In the genomic region with DNA sequence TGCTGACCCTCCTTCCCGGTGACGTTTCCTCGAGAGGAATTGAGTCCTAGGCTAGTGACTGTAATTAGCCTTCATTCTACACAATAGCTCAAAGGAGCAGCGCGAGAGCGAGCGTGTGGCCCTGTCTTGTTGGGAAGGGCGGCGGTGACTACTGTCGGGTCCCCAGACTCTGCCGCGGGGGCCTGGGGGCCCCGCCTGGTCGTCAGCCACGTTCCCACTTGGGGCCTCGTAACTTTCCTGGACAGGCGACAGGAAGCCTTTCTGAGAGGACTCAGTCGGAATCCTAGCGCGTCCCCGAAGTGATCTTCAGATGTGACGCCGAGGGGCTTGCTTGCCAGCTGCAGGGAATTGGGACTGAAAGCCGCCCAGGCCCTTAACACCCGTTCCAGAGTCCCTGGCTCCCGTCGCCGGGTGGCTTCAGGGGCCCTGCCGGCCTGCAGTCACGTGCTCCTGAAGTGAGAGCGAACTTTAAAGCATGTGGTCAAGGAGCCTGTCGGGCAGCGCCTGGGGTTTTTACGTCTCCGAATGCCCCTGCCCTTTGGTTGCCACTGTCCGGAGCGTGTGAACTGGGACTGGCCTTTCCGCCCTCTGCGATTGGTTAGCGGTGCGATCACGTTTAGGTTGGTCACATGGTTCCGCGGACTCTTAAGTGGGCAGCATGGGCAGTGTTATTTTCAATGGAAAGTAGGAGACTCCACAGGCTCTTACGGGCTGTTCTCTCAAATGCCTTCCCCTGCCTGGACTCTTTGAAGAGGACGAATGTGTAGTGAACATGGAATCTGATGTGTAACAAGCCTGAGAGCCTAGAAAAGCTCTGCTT, we compare ENCODE assay signal across 8 cellular contexts. TPM values are rescaled to one million over a fixed set of nuclear protein-coding genes. Genes with fewer than 3 reads are reported as not detected.
DNase-seq lines count a peak whose midpoint lies in the region; ATAC-seq and TF ChIP-seq lines count a peak whose summit lies in the region.

No MANE protein-coding gene starts in this region.

- in situ Hi-C loops in GM23248 (cut with MboI): no loop called here

- peak overlapping the region; percentile 90 for H2AFZ ChIP-seq in GM23248

- H3K9ac ChIP-seq in GM23248: peak overlapping the region; percentile 80

- TF ChIP-seq CTCF in GM10266 (IDR thresholded peaks at IDR 0.05; ENCODE audit: control insufficient read depth, insufficient read depth, low read depth, missing control alignments): no peak

- H3K27ac Mint-ChIP-seq in CD4-positive, alpha-beta memory T cell: peak overlapping the region in 1 of 7 donors; percentile 57

- no peaks in the 10 kb centered on the region for H3K9me2 ChIP-seq in GM23248 (ENCODE audit: insufficient read depth)

- H4K20me1 ChIP-seq in GM23248 (ENCODE audit: insufficient read depth): no peaks in the 10 kb centered on the region

- intact Hi-C loops in CD4-positive, alpha-beta memory T cell (cut with micrococcal nuclease): loop anchor here (2.0 kb wide), 1 partner anchor 34 kb away; no protein-coding TSS in a partner anchor

- 13 to 15% methylated on average over 42 to 46 of the region's 46 CpGs for WGBS in GM23248 (ENCODE audit: low coverage in 1 of 2, low lambda C conversion rate in 2 of 2, missing lambda C conversion rate in 2 of 2), 2 experiments

- POLR2A ChIA-PET in CD4-positive, alpha-beta memory T cell (lab: Charles Lee; ENCODE audit: partially characterized antibody): no interaction called here

- ATAC-seq in HG03457 (IDR thresholded peaks at IDR 0.05; ENCODE audit: unreplicated experiment): no peak

- peaks cover 13% of the 10 kb centered on the region; the same call in 1 of the 2 replicates for H3F3A ChIP-seq in GM23248 (ENCODE audit: insufficient read depth)

- peaks cover 0 to 1% (median 0%) of the 10 kb centered on the region in 8 donors for H3K9me3 Mint-ChIP-seq in CD4-positive, alpha-beta memory T cell

- H3K36me3 ChIP-seq in CD4-positive, alpha-beta memory T cell (ENCODE audit: insufficient read depth, low read length): no peaks in the 10 kb centered on the region
- H3K36me3 ChIP-seq in GM23248 (ENCODE audit: low read depth): no peaks in the 10 kb centered on the region

- peaks cover 10 to 29% (median 15%) of the 10 kb centered on the region in 4 donors for H3K4me1 Mint-ChIP-seq in CD4-positive, alpha-beta memory T cell

- H3K4me2 ChIP-seq in GM23248 (ENCODE audit: unreplicated experiment): peak overlapping the region; percentile 85

- peaks cover 54% of the 10 kb centered on the region for H3K79me2 ChIP-seq in GM23248 (ENCODE audit: insufficient read depth)

- no peaks in the 10 kb centered on the region for H3K36me3 Mint-ChIP-seq in CD4-positive, alpha-beta memory T cell

- H3K27ac ChIP-seq in CD4-positive, alpha-beta memory T cell (ENCODE audit: low read depth, low read length): no peak overlapping the region
- peak overlapping the region; percentile 69 for H3K27ac ChIP-seq in GM23248

- CTCF ChIA-PET in CD4-positive, alpha-beta memory T cell (lab: Charles Lee; ENCODE audit: partially characterized antibody): no interaction called here

- peaks cover 13% of the 10 kb centered on the region for H3K27me3 ChIP-seq in CD4-positive, alpha-beta memory T cell (ENCODE audit: insufficient read depth, low read length)
- H3K27me3 ChIP-seq in GM23248 (replicated peaks; ENCODE audit: insufficient read depth): no peaks in the 10 kb centered on the region

- peak in 1 of 5 donors; percentile 4 for DNase-seq in CD4-positive, alpha-beta memory T cell
- DNase-seq in GM23248 (peak; percentile 67), NCI-H82 treated with DMSO at 0.1 percent for 48 hours (lab: John Stamatoyannopoulos, UW; ENCODE audit: unreplicated experiment) (peak; percentile 19), cerebellum (ENCODE audit: low spot score) (peak; percentile 63), islet precursor cell (peak; percentile 86), skeletal muscle cell (ENCODE audit: low read depth) (no peak), GM10266 (ENCODE audit: extremely low spot score) (no peak)

- peaks cover 18% of the 10 kb centered on the region for H3K4me1 ChIP-seq in CD4-positive, alpha-beta memory T cell (ENCODE audit: insufficient read depth, low read length)
- peaks cover 6% of the 10 kb centered on the region; the same call in 1 of the 2 replicates for H3K4me1 ChIP-seq in GM23248 (ENCODE audit: insufficient read depth)

- no peaks in the 10 kb centered on the region for H3K9me3 ChIP-seq in CD4-positive, alpha-beta memory T cell (ENCODE audit: control insufficient read depth in 1 of 2, low read length in 2 of 2)
- no peaks in the 10 kb centered on the region for H3K9me3 ChIP-seq in GM23248 (ENCODE audit: low read depth)

- peaks cover 33 to 34% of the 10 kb centered on the region in 2 donors for H3K27me3 Mint-ChIP-seq in CD4-positive, alpha-beta memory T cell

- H3K4me3 ChIP-seq in CD4-positive, alpha-beta memory T cell (ENCODE audit: low read length in 2 of 2): peak overlapping the region in 1 of 2 donors; percentile 15
- H3K4me3 ChIP-seq in GM23248 (peak overlapping the region; percentile 83), skeletal muscle cell (ENCODE audit: low read depth, low read length) (peak overlapping the region; percentile 80)

- H3K4me3 Mint-ChIP-seq in CD4-positive, alpha-beta memory T cell: peak overlapping the region; percentile 77 to 88 (median 82)

RNA-seq across cellular contexts. Expression of a gene that starts 1.7 kb away (rescaled TPM):
- total RNA-seq in CD4-positive, alpha-beta memory T cell: under 1 TPM; 0.38 to 0.50 TPM
- polyA plus RNA-seq in CD4-positive, alpha-beta memory T cell: under 1 TPM; 0.07 to 0.14 TPM
- total RNA-seq in GM23248 (2014; rRNA removed; shearing (Covaris generic)): 28.7 and 29.2 TPM in 2 replicates
- 14.1 and 15.1 TPM in 2 replicates for polyA plus RNA-seq in GM23248 (2016; fragmentation: Nextera tagmentation; extraction: Ambion mirVana)
- 46.4 TPM for total RNA-seq in cerebellum

Comparison
In these comparisons a context has a peak if more than half of its experiments do, and no peak if none do; other contexts are left out.
1. DNase-seq: peak in GM23248 (single experiment), NCI-H82 treated with DMSO at 0.1 percent for 48 hours (single experiment), cerebellum (single experiment) and islet precursor cell (single experiment); none in skeletal muscle cell (single experiment) and GM10266 (single experiment).
2. RNA of a gene that starts 1.7 kb away (total RNA-seq): 46.4 TPM in cerebellum (single experiment) and 28.7 to 29.2 TPM in GM23248; 0.38 to 0.50 TPM in CD4-positive, alpha-beta memory T cell; every median in the first group is over 10 times any median in the second.